Comparison of ENCODE assay signal across 9 cellular contexts in genomic region chr14:64478634-64479250, GRCh38. TPM values are rescaled to one million over a fixed set of nuclear protein-coding genes. Genes with fewer than 3 reads are reported as not detected.
A peak's percentile ranks its signal among the peaks of the same experiment; 100 is the strongest.
DNase-seq lines count a peak whose midpoint lies in the region; ATAC-seq, FAIRE-seq and TF ChIP-seq lines count a peak whose summit lies in the region.
"Had no signal": no experiment of that assay in that cellular context is flagged by ENCODE, and none has a peak within 500 bp of the region (broad histone marks: within the 10 kb centered on the region; RNA-seq: fewer than 3 reads in every experiment).

No MANE protein-coding gene starts in this region.

- DNase-seq in A673 (ENCODE audit: low spot score) (peak; percentile 37), GM10266 (ENCODE audit: extremely low spot score) (no peak), iris pigment epithelial cell (ENCODE audit: low read depth) (peak; percentile 17), left colon (no peak), NCI-H345 treated with DMSO at 0.1 percent for 48 hours (lab: John Stamatoyannopoulos, UW; ENCODE audit: unreplicated experiment) (no peak), NCI-H82 (lab: John Stamatoyannopoulos, UW) (no peak)
- DNase-seq: NK-92 treated with Interleukin-12 subunit alpha and Interleukin-12 subunit beta, amount 100 ng/mL, for 24 hours had no signal

- no peak overlapping the region for H3K4me3 ChIP-seq in A673 (ENCODE audit: low read depth, low read length, poor library complexity, severe bottlenecking)

- ATAC-seq in left colon: no peak
- ATAC-seq in HG03097 (IDR thresholded peaks at IDR 0.05; ENCODE audit: low FRiP score, unreplicated experiment): no peak

- peak; percentile 84 for FAIRE-seq in TTC549 (lab: Jason Lieb, UNC)

- POLR2A ChIA-PET in A673 (lab: Charles Lee; ENCODE audit: low non-redundant PET): no interaction called here

- peak; percentile 62 for TF ChIP-seq CTCF in A673 (conservative IDR thresholded peaks at IDR 0.05; ENCODE audit: low read depth, low read length)
- TF ChIP-seq CTCF in GM10266 (IDR thresholded peaks at IDR 0.05; ENCODE audit: control insufficient read depth, insufficient read depth, low read depth, missing control alignments): peak; percentile 40

- H3K4me1 ChIP-seq in A673 (ENCODE audit: insufficient read depth, low read length, poor library complexity, severe bottlenecking): peaks cover 4% of the 10 kb centered on the region

- no peaks in the 10 kb centered on the region for H3K9me3 ChIP-seq in A673 (ENCODE audit: low read depth, low read length, poor library complexity, severe bottlenecking)

- intact Hi-C loops in A673 (cut with micrococcal nuclease; ENCODE audit: unreplicated experiment): loop anchor here (5.0 kb wide), 1 partner anchor 136 kb away; no protein-coding TSS in a partner anchor
- intact Hi-C loops in left colon (cut with DNase I, micrococcal nuclease): no loop called here

- no peaks in the 10 kb centered on the region for H3K27me3 ChIP-seq in A673 (replicated peaks; ENCODE audit: insufficient read depth, low read depth, low read length, poor library complexity)

- no peak overlapping the region for H3K27ac ChIP-seq in A673 (ENCODE audit: low read depth, low read length, poor library complexity, severe bottlenecking)

- CTCF ChIA-PET in A673 (lab: Charles Lee): interaction anchor here (0.6 to 1.0 kb wide), 3 partner anchors 61 to 141 kb away, joined by 3 to 7 read pairs (median 4); no protein-coding TSS in a partner anchor

- BruUV-seq in A673 (replicated peaks; lab: Mats Ljungman, UMichigan): no TSS peak

- H3K36me3 ChIP-seq in A673 (ENCODE audit: insufficient read depth, low read length, poor library complexity, severe bottlenecking): no peaks in the 10 kb centered on the region

RNA-seq across cellular contexts. Expression of gene AKAP5, which starts 13.4 kb away (rescaled TPM):
- total RNA-seq in A673 (2021) (2.2 and 2.6 TPM in 2 replicates), left colon (10 to 100 TPM; 11.9 to 14.2 TPM)

RNA-seq across cellular contexts. Expression of gene ZBTB25, which starts 24.9 kb away (rescaled TPM):
- total RNA-seq in A673 (2021) (11.3 and 13.5 TPM in 2 replicates), left colon (1 to 10 TPM; 5.9 to 6.5 TPM)

RNA-seq across cellular contexts. Expression of gene ZBTB1, which starts 25.8 kb away (rescaled TPM):
- total RNA-seq in A673 (2021) (34.3 and 37.7 TPM in 2 replicates), left colon (10 to 100 TPM; 29.5 to 32.1 TPM)

Comparison
In these comparisons a context has a peak if more than half of its experiments do, and no peak if none do; other contexts are left out.
1. DNase-seq: peak in A673 (single experiment) and iris pigment epithelial cell (single experiment); none in GM10266 (single experiment), left colon (0 of 2), NCI-H345 treated with DMSO at 0.1 percent for 48 hours (single experiment) and NCI-H82 (single experiment).